13 cellular contexts compared by ENCODE assay signal in the genomic region with DNA sequence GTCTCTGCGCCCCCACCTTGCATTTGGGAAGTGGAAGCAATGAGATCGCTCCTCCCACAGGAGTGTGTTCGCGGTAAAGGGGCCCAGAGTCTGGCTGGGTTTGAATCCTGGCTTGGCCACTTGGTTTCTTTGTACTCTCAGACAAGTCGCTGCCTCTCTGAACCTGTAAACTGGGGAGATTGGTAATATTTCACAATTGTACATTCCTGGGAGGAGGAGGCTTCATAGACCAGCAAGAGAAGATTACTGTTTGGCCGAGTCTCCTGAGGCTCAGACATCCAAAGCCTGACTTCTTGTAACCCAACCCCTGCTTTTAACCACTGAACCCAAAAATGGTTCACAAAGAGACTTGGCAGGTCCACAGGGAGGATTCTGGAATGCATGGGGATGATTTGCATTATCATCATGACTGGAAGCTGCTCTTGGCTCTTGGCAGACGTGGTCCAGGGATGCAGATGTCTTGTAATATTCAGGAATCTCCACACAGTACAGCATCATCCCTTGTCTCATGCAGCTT. TPM values are rescaled to one million over a fixed set of nuclear protein-coding genes. Genes with fewer than 3 reads are reported as not detected.
A peak's percentile ranks its signal among the peaks of the same experiment; 100 is the strongest.
DNase-seq lines count a peak whose midpoint lies in the region; ATAC-seq and TF ChIP-seq lines count a peak whose summit lies in the region.
"Had no signal": no experiment of that assay in that cellular context is flagged by ENCODE, and none has a peak within 500 bp of the region (broad histone marks: within the 10 kb centered on the region; RNA-seq: fewer than 3 reads in every experiment).

No MANE protein-coding gene starts in this region.

- ATAC-seq in SK-N-SH treated with all-trans-retinoic acid at 6 μM for 48 hours (peak; percentile 72), sciatic nerve (peak; percentile 92)
- ATAC-seq: activated CD8-positive, alpha-beta T cell treated with anti-CD3 and anti-CD28 coated beads, Interleukin-2, amount 10 ng/mL, durations not matched to agents 7 days and 5 days had no signal

- intact Hi-C loops in sciatic nerve (cut with DNase I): no loop called here

- peak; percentile 58 for DNase-seq in EL
- DNase-seq in fibroblast of gingiva (ENCODE audit: low read depth): peak; percentile 100
- peak; percentile 75 for DNase-seq in sciatic nerve (ENCODE audit: low spot score)
- no peak for DNase-seq in COR-L47 (lab: John Stamatoyannopoulos, UW)
- no peak for DNase-seq in activated T-cell treated with anti-CD3 and anti-CD28 coated beads, Interleukin-2, amount 50 U/mL, for 1 hour
- no peak for DNase-seq in activated CD4-positive, alpha-beta T cell treated with anti-CD3 and anti-CD28 coated beads for 48 hours
- no peak for DNase-seq in germinal center (ENCODE audit: low spot score)
- DNase-seq: activated CD8-positive, alpha-beta T cell treated with anti-CD3 and anti-CD28 coated beads, Interleukin-2, amount 10 ng/mL, durations not matched to agents 7 days and 5 days; aorta; Caco-2; heart right ventricle; NCI-H345 had no signal

TF ChIP-seq in SK-N-SH treated with all-trans-retinoic acid at 6 μM for 48 hours, 23 proteins besides CTCF, POLR2A, EP300 and RAD21:
- TF ChIP-seq BACH2 (CRISPR knock-in tag; IDR thresholded peaks at IDR 0.05; ENCODE audit: borderline replicate concordance) (no peak), TCF4 (CRISPR knock-in tag; IDR thresholded peaks at IDR 0.05; ENCODE audit: borderline replicate concordance) (no peak), SNAI2 (CRISPR knock-in tag; IDR thresholded peaks at IDR 0.05) (no peak), OSR1 (CRISPR knock-in tag; IDR thresholded peaks at IDR 0.05) (no peak), RARB (CRISPR knock-in tag; IDR thresholded peaks at IDR 0.05) (no peak), ZFP3 (CRISPR knock-in tag; IDR thresholded peaks at IDR 0.05) (no peak), TSHZ2 (CRISPR knock-in tag; IDR thresholded peaks at IDR 0.05) (no peak), PPARA (CRISPR knock-in tag; IDR thresholded peaks at IDR 0.05; ENCODE audit: borderline replicate concordance) (no peak), PATZ1 (CRISPR knock-in tag; IDR thresholded peaks at IDR 0.05; ENCODE audit: borderline replicate concordance) (no peak), GLIS3 (CRISPR knock-in tag; IDR thresholded peaks at IDR 0.05) (no peak)
- TF ChIP-seq, protein P1, sequence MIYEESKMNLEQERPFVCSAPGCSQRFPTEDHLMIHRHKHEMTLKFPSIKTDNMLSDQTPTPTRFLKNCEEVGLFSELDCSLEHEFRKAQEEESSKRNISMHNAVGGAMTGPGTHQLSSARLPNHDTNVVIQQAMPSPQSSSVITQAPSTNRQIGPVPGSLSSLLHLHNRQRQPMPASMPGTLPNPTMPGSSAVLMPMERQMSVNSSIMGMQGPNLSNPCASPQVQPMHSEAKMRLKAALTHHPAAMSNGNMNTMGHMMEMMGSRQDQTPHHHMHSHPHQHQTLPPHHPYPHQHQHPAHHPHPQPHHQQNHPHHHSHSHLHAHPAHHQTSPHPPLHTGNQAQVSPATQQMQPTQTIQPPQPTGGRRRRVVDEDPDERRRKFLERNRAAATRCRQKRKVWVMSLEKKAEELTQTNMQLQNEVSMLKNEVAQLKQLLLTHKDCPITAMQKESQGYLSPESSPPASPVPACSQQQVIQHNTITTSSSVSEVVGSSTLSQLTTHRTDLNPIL (CRISPR knock-in tag; IDR thresholded peaks at IDR 0.05; ENCODE audit: low read depth): no peak

RNA-seq across cellular contexts. Expression of gene STRN4, which starts 13.6 kb away (rescaled TPM):
- 70.5 TPM for total RNA-seq in sciatic nerve

RNA-seq across cellular contexts. Expression of gene FKRP, which starts 14.0 kb away (rescaled TPM):
- total RNA-seq in sciatic nerve: 25.2 TPM

RNA-seq across cellular contexts. Expression of gene SLC1A5, which starts 28.5 kb away (rescaled TPM):
- total RNA-seq in sciatic nerve: 71.0 TPM

RNA-seq across cellular contexts. Expression of gene PRKD2, which starts 43.0 kb away (rescaled TPM):
- 54.0 TPM for total RNA-seq in sciatic nerve

Comparison
In these comparisons a context has a peak if more than half of its experiments do, and no peak if none do; other contexts are left out.
1. DNase-seq: peak in EL (single experiment), fibroblast of gingiva (single experiment) and sciatic nerve (single experiment); none in COR-L47 (single experiment), activated T-cell treated with anti-CD3 and anti-CD28 coated beads, Interleukin-2, amount 50 U/mL, for 1 hour (single experiment), activated CD4-positive, alpha-beta T cell treated with anti-CD3 and anti-CD28 coated beads for 48 hours (single experiment) and germinal center (single experiment).